ENCODE assay signal across 17 cellular contexts in the genomic region with DNA sequence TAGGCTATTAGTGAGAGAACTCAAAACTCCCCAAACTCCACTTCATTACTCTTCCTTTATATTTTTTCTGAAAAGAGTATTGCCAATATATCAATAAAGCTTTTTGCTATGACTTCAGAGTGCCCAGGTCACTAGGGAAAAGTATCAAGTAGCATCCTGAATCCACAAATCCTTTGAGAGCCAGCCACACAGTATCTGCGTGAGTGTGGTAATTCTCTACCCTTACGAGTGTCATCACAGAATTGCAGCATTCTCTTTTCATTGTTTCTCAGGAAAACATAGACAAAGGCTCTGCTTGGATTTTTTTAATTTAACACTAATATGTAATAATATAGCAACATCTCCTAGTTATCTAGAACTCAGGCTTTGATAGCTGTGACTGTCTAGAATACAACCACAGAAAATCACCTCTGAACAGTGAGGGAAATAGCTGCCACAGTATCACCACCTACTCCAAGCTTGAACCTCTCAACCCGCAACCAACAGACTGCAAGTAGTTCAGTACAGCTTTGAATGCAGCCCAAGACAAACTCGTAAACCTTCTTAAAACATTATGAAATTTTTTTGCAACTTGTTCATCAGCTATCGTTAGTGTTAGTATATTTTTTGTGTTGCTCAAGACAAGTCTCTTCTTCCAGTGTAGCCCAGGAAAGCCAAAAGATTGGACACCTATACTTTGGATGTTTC.
DNase-seq lines count a peak whose midpoint lies in the region; ATAC-seq, FAIRE-seq and TF ChIP-seq lines count a peak whose summit lies in the region.
"Had no signal": no experiment of that assay in that cellular context is flagged by ENCODE, and none has a peak within 500 bp of the region (broad histone marks: within the 10 kb centered on the region; RNA-seq: fewer than 3 reads in every experiment).

No MANE protein-coding gene starts in this region.

- CTCF ChIA-PET in MCF 10A (lab: Yijun Ruan, JAX) (interaction anchor here (0.6 to 1.5 kb wide), 4 partner anchors 19 to 757 kb away, joined by 3 to 5 read pairs (median 4); no protein-coding TSS in a partner anchor), H1 (lab: Charles Lee; ENCODE audit: partially characterized antibody) (interaction anchor here (1.0 kb wide), 1 partner anchor 94 kb away, joined by 4 read pairs; no protein-coding TSS in a partner anchor)

- no peak overlapping the region for H3K23ac ChIP-seq in H1 (ENCODE audit: insufficient read length)

- H3K23me2 ChIP-seq in H1 (ENCODE audit: low read depth, low read length), result no peaks in the 10 kb centered on the region

- no peak for TF ChIP-seq CTCF in MCF 10A (IDR thresholded peaks at IDR 0.05; ENCODE audit: unreplicated experiment)
- no peak for TF ChIP-seq CTCF in breast epithelium (IDR thresholded peaks at IDR 0.05)
- no peak for TF ChIP-seq CTCF in H1 (IDR thresholded peaks at IDR 0.05; ENCODE audit: control extremely low read depth in 1 of 3, insufficient read depth in 1 of 3, low read depth in 1 of 3, low read length in 3 of 3)
- no peak for TF ChIP-seq CTCF in osteoblast (IDR thresholded peaks at IDR 0.05; ENCODE audit: extremely low read depth, low read depth, low read length)
- TF ChIP-seq CTCF in gastrocnemius medialis (IDR thresholded peaks at IDR 0.05 in 4 of 5, conservative IDR thresholded peaks at IDR 0.05 in 1 of 5), result no peak
- no peak for TF ChIP-seq CTCF in D721Med (IDR thresholded peaks at IDR 0.05; ENCODE audit: insufficient read depth, missing control alignments)

- H3K14ac ChIP-seq in H1 (ENCODE audit: insufficient read length), result no peak overlapping the region

- H2AK5ac ChIP-seq in H1 (ENCODE audit: low read depth, low read length), result no peak overlapping the region

- no peak overlapping the region for H2BK15ac ChIP-seq in H1 (ENCODE audit: low read length)

- no peak overlapping the region for H2BK120ac ChIP-seq in H1 (replicated peaks; ENCODE audit: low read depth, low read length)

- no peak overlapping the region for H3K4me3 ChIP-seq in breast epithelium
- no peak overlapping the region for H3K4me3 ChIP-seq in H1 (ENCODE audit: extremely low read depth in 1 of 4, insufficient read depth in 2 of 4, low read depth in 3 of 4, low read length in 4 of 4)
- H3K4me3 ChIP-seq in osteoblast (ENCODE audit: insufficient read depth, low read length), result no peak overlapping the region
- H3K4me3 ChIP-seq in gastrocnemius medialis, result no peak overlapping the region
- H3K4me3 ChIP-seq: GM12878, HAP-1 had no signal

- H3K18ac ChIP-seq in H1 (ENCODE audit: extremely low read depth, low read length), result no peak overlapping the region

- H3K27me3 Mint-ChIP-seq in MCF 10A (ENCODE audit: insufficient read depth, unreplicated experiment), result no peaks in the 10 kb centered on the region
- H3K27me3 Mint-ChIP-seq: CD4-positive, CD25-positive, alpha-beta regulatory T cell had no signal

- H4K5ac ChIP-seq in H1 (ENCODE audit: insufficient read length, low read depth, low read length), result no peak overlapping the region

- intact Hi-C loops in MCF 10A (cut with micrococcal nuclease), result no loop called here
- intact Hi-C loops in breast epithelium (cut with DNase I; ENCODE audit: low total_unique reads), result no loop called here
- intact Hi-C loops in gastrocnemius medialis (cut with DNase I; ENCODE audit: low total_unique reads), result no loop called here

- no peak overlapping the region for H2BK20ac ChIP-seq in H1 (ENCODE audit: low read length)

- H3K36me3 Mint-ChIP-seq in MCF 10A (ENCODE audit: insufficient read depth, unreplicated experiment), result no peaks in the 10 kb centered on the region
- H3K36me3 Mint-ChIP-seq: CD4-positive, CD25-positive, alpha-beta regulatory T cell had no signal

- 85% methylated on average over 5 of the region's 5 CpGs; no CpG with 5 or more reads in 1 of the 2 experiments for WGBS in H1 (ENCODE audit: extremely low coverage in 1 of 2, insufficient coverage in 1 of 2, insufficient read length in 1 of 2, insufficient replicate concordance in 2 of 2, low coverage in 1 of 2, low lambda C conversion rate in 2 of 2, missing lambda C conversion rate in 1 of 2), 2 experiments

- no peak for ATAC-seq in gastrocnemius medialis
- ATAC-seq: GM12878 had no signal

- H3K4me2 ChIP-seq in H1 (ENCODE audit: insufficient read depth in 1 of 2, low read depth in 2 of 2, low read length in 2 of 2) (no peak overlapping the region), osteoblast (ENCODE audit: insufficient read depth, low read length) (no peak overlapping the region)

- FAIRE-seq in H1 (lab: Jason Lieb, UNC) (no peak), D721Med (lab: Jason Lieb, UNC) (no peak)
- FAIRE-seq: GM12878, GM18507 had no signal

- peaks cover 9 to 18% of the 10 kb centered on the region in 2 donors for H3K9me3 ChIP-seq in breast epithelium
- H3K9me3 ChIP-seq in H1 (ENCODE audit: insufficient read depth in 2 of 2, low read depth in 1 of 2, low read length in 1 of 2), result peaks cover 0 to 10% of the 10 kb centered on the region in 2 experiments; a peak in 1 of 4 replicates
- H3K9me3 ChIP-seq in osteoblast (ENCODE audit: low read depth, low read length), result no peaks in the 10 kb centered on the region
- peaks cover 0 to 3% (median 0%) of the 10 kb centered on the region in 3 donors for H3K9me3 ChIP-seq in gastrocnemius medialis
- H3K9me3 ChIP-seq: HAP-1 had no signal

- no peak overlapping the region for H2BK5ac ChIP-seq in H1 (ENCODE audit: low read depth, low read length)

- TF ChIP-seq POLR2A in breast epithelium (IDR thresholded peaks at IDR 0.05), result no peak
- TF ChIP-seq POLR2A in H1 (IDR thresholded peaks at IDR 0.05; ENCODE audit: control extremely low read depth in 1 of 2, low read depth in 2 of 2, low read length in 2 of 2), result no peak
- TF ChIP-seq POLR2A in gastrocnemius medialis (IDR thresholded peaks at IDR 0.05), result no peak

- no peak overlapping the region for H3K4me3 Mint-ChIP-seq in MCF 10A (ENCODE audit: unreplicated experiment)
- H3K4me3 Mint-ChIP-seq: CD4-positive, CD25-positive, alpha-beta regulatory T cell; HFFc6 had no signal

- H3K36me3 ChIP-seq in breast epithelium (no peaks in the 10 kb centered on the region), H1 (ENCODE audit: control insufficient read depth in 2 of 4, insufficient read depth in 4 of 4, low read length in 3 of 4) (no peaks in the 10 kb centered on the region), osteoblast (ENCODE audit: insufficient read depth, low read length) (no peaks in the 10 kb centered on the region), gastrocnemius medialis (no peaks in the 10 kb centered on the region)
- H3K36me3 ChIP-seq: HAP-1 had no signal

- BruUV-seq in MCF 10A (replicated peaks; lab: Mats Ljungman, UMichigan), result no TSS peak

- in situ Hi-C loops in gastrocnemius medialis (cut with MboI; ENCODE audit: low sequenced_read_pairs in 4 of 4), result no loop called here

- no peak for TF ChIP-seq RAD21 in H1 (IDR thresholded peaks at IDR 0.05 in 1 of 2, conservative IDR thresholded peaks at IDR 0.05 in 1 of 2; ENCODE audit: low read depth in 2 of 2, low read length in 2 of 2)

- H3K4me1 ChIP-seq in breast epithelium (no peaks in the 10 kb centered on the region), H1 (replicated peaks in 1 of 4; ENCODE audit: control insufficient read depth in 3 of 4, insufficient read depth in 4 of 4, low read length in 3 of 4) (no peaks in the 10 kb centered on the region), osteoblast (ENCODE audit: insufficient read depth, low read length) (no peaks in the 10 kb centered on the region), gastrocnemius medialis (peaks cover 21% of the 10 kb centered on the region in 2 donors)
- H3K4me1 ChIP-seq: HAP-1 had no signal

- H3K9ac ChIP-seq in H1 (replicated peaks in 1 of 4; ENCODE audit: extremely low read depth in 1 of 4, low read depth in 3 of 4, low read length in 3 of 4), result no peak overlapping the region

- no peak overlapping the region for H2BK12ac ChIP-seq in H1 (ENCODE audit: low read depth, low read length)

- no peaks in the 10 kb centered on the region for H3K9me3 Mint-ChIP-seq in MCF 10A (ENCODE audit: unreplicated experiment)

- DNase-seq in MCF 10A (ENCODE audit: unreplicated experiment), result peak; percentile 9
- no peak for DNase-seq in breast epithelium (ENCODE audit: low spot score in 2 of 2)
- no peak for DNase-seq in H1 (ENCODE audit: low read depth in 1 of 2, low spot score in 2 of 2)
- peak; percentile 48 for DNase-seq in osteoblast (ENCODE audit: insufficient read length, low spot score, missing footprints)
- no peak for DNase-seq in gastrocnemius medialis
- DNase-seq in activated naive CD4-positive, alpha-beta T cell (lab: John Stamatoyannopoulos, UW), result no peak
- no peak for DNase-seq in nucleus accumbens (lab: John Stamatoyannopoulos, UW)
- no peak for DNase-seq in D721Med (ENCODE audit: insufficient read length, low spot score)
- DNase-seq: CD4-positive, CD25-positive, alpha-beta regulatory T cell; DMS 273 treated with DMSO at 0.1 percent for 48 hours; GOT3; HFFc6 had no signal

- no peaks in the 10 kb centered on the region for H3K4me1 Mint-ChIP-seq in MCF 10A (ENCODE audit: insufficient read depth, unreplicated experiment)
- H3K4me1 Mint-ChIP-seq: CD4-positive, CD25-positive, alpha-beta regulatory T cell had no signal

- H3K4ac ChIP-seq in H1 (replicated peaks; ENCODE audit: insufficient read length, low read depth, low read length), result no peak overlapping the region

- no peak for TF ChIP-seq EP300 in H1 (IDR thresholded peaks at IDR 0.05; ENCODE audit: borderline replicate concordance in 1 of 2, low read depth in 2 of 2, low read length in 2 of 2)

- H4K20me1 ChIP-seq in H1 (replicated peaks in 1 of 2; ENCODE audit: control insufficient read depth in 1 of 2, insufficient read depth in 2 of 2, low read length in 2 of 2) (no peaks in the 10 kb centered on the region), osteoblast (ENCODE audit: insufficient read depth, low read length) (no peaks in the 10 kb centered on the region)

- H2AFZ ChIP-seq in H1 (ENCODE audit: low read length) (0 out of 2 replicates have a peak overlapping the region, but pooled peaks have one; percentile 14), osteoblast (ENCODE audit: low read length) (no peak overlapping the region)

- H3K79me2 ChIP-seq in H1 (ENCODE audit: control insufficient read depth in 1 of 2, insufficient read depth in 2 of 2, low read length in 2 of 2) (no peaks in the 10 kb centered on the region), osteoblast (ENCODE audit: insufficient read depth, low read length) (no peaks in the 10 kb centered on the region)

- no peaks in the 10 kb centered on the region for H3K27me3 ChIP-seq in breast epithelium
- no peaks in the 10 kb centered on the region for H3K27me3 ChIP-seq in H1 (replicated peaks in 1 of 4; ENCODE audit: control insufficient read depth in 3 of 4, extremely low read depth in 1 of 4, insufficient read depth in 3 of 4, low read length in 3 of 4)
- H3K27me3 ChIP-seq in osteoblast (ENCODE audit: insufficient read depth, low read length), result no peaks in the 10 kb centered on the region
- no peaks in the 10 kb centered on the region for H3K27me3 ChIP-seq in gastrocnemius medialis

- no peak overlapping the region for H4K8ac ChIP-seq in H1 (ENCODE audit: extremely low read depth, insufficient read depth, low read length)

- no peak overlapping the region for H4K91ac ChIP-seq in H1 (replicated peaks; ENCODE audit: insufficient read length, low read length)

- no peak overlapping the region for H3K27ac Mint-ChIP-seq in MCF 10A (ENCODE audit: low read depth, unreplicated experiment)
- H3K27ac Mint-ChIP-seq: CD4-positive, CD25-positive, alpha-beta regulatory T cell; HFFc6 had no signal

- no peak overlapping the region for H3K56ac ChIP-seq in H1 (replicated peaks; ENCODE audit: insufficient read length, low read depth, low read length)

- POLR2A ChIA-PET in MCF 10A (lab: Yijun Ruan, JAX), result interaction anchor here (1.3 kb wide), 1 partner anchor 9 kb away, joined by 3 read pairs; no protein-coding TSS in a partner anchor
- POLR2A ChIA-PET in H1 (lab: Charles Lee; ENCODE audit: partially characterized antibody), result no interaction called here

- H3K79me1 ChIP-seq in H1 (ENCODE audit: low read depth, low read length), result no peaks in the 10 kb centered on the region

- no peak overlapping the region for H3K27ac ChIP-seq in breast epithelium
- H3K27ac ChIP-seq in H1 (ENCODE audit: low read depth, low read length), result no peak overlapping the region
- no peak overlapping the region for H3K27ac ChIP-seq in osteoblast (ENCODE audit: low read depth, low read length)
- H3K27ac ChIP-seq in gastrocnemius medialis, result peak overlapping the region in 3 of 4 donors; percentile 9 to 57 (median 45)
- H3K27ac ChIP-seq: 22Rv1, HL-60 had no signal

Comparison
In these comparisons a context has a peak if more than half of its experiments do, and no peak if none do; other contexts are left out.
1. DNase-seq: peak in MCF 10A (single experiment) and osteoblast (single experiment); none in breast epithelium (0 of 2), H1 (0 of 2), gastrocnemius medialis (0 of 2), activated naive CD4-positive, alpha-beta T cell (0 of 4), nucleus accumbens (0 of 56) and D721Med (single experiment).
2. H3K27ac ChIP-seq: peak in gastrocnemius medialis (3 of 4); none in breast epithelium (0 of 2), H1 (single experiment) and osteoblast (single experiment).